In genomic region chr3:46845397-46845859, GRCh38 we compare ENCODE assay signal across 8 cellular contexts. TPM values are rescaled to one million over a fixed set of nuclear protein-coding genes. Genes with fewer than 3 reads are reported as not detected.
DNase-seq lines count a peak whose midpoint lies in the region; ATAC-seq, FAIRE-seq and TF ChIP-seq lines count a peak whose summit lies in the region.

No MANE protein-coding gene starts in this region.

- peak overlapping the region; percentile 61 for H3K4me2 ChIP-seq in HepG2 (ENCODE audit: low read depth, low read length)

- intact Hi-C loops in HepG2 (cut with micrococcal nuclease; ENCODE audit: unreplicated experiment) = no loop called here

- no peaks in the 10 kb centered on the region for H3K36me3 ChIP-seq in HepG2 (replicated peaks in 1 of 2; ENCODE audit: control insufficient read depth in 1 of 2, insufficient read depth in 2 of 2, low read length in 2 of 2)

- no peak for TF ChIP-seq RAD21 in HepG2 (CRISPR knock-in tag; IDR thresholded peaks at IDR 0.05)

- in situ Hi-C loops in Caki2 (cut with HindIII; ENCODE audit: low pct_unique_long_range_greater_than_20kb, low sequenced_read_pairs) = no loop called here
- in situ Hi-C loops in HepG2 (cut with HindIII; ENCODE audit: extremely low pct_ligation_motif_present, low pct_unique_long_range_greater_than_20kb) = no loop called here

- TF ChIP-seq POLR2A in NB4 (IDR thresholded peaks at IDR 0.05; ENCODE audit: extremely low read depth, insufficient read length) = no peak
- TF ChIP-seq POLR2A in HepG2 (IDR thresholded peaks at IDR 0.05; ENCODE audit: insufficient read depth in 1 of 2, low read depth in 2 of 2, low read length in 2 of 2) = no peak

- no peaks in the 10 kb centered on the region for H3K79me2 ChIP-seq in HepG2 (ENCODE audit: insufficient read depth, low read length)

- peak; percentile 4 for DNase-seq in Caki2 (ENCODE audit: low read depth)
- DNase-seq in NB4 (ENCODE audit: low read depth) = peak; percentile 11
- no peak for DNase-seq in HepG2 (ENCODE audit: low spot score)
- DNase-seq in substantia nigra (lab: John Stamatoyannopoulos, UW) = peak in 16 of 49 donors; percentile 42 to 78 (median 62)
- no peak for DNase-seq in GM10248 (ENCODE audit: extremely low spot score)

- ATAC-seq in GM21526 (IDR thresholded peaks at IDR 0.05; ENCODE audit: low FRiP score, unreplicated experiment) = peak; percentile 35
- peak; percentile 47 for ATAC-seq in HepG2
- no peak for ATAC-seq in GM18873 (IDR thresholded peaks at IDR 0.05; ENCODE audit: low FRiP score, unreplicated experiment)

- TF ChIP-seq CTCF in NB4 (IDR thresholded peaks at IDR 0.05; ENCODE audit: low read depth, low read length) (no peak), HepG2 (CRISPR knock-in tag; IDR thresholded peaks at IDR 0.05) (no peak), GM10248 (IDR thresholded peaks at IDR 0.05; ENCODE audit: control extremely low read depth, extremely low read depth, low read depth, missing control alignments) (no peak)

- no peaks in the 10 kb centered on the region for H4K20me1 ChIP-seq in HepG2 (ENCODE audit: insufficient read depth, low read length)

- CTCF ChIA-PET in HepG2 (lab: Yijun Ruan, JAX; ENCODE audit: low intra/inter-chr PET ratio, low total read pairs) (no interaction called here), GM10248 (lab: Yijun Ruan, JAX) (interaction anchor here (0.7 to 2.1 kb wide), 6 partner anchors 9 to 29 kb away, joined by 3 to 7 read pairs (median 3); no protein-coding TSS in a partner anchor)

- peaks cover 17% of the 10 kb centered on the region for H3K4me1 ChIP-seq in HepG2 (ENCODE audit: insufficient read depth, low read length)

- POLR2A ChIA-PET in HepG2 (lab: Yijun Ruan, JAX) = no interaction called here
- POLR2A ChIA-PET in GM10248 (lab: Yijun Ruan, JAX) = no interaction called here

- H3K9me3 ChIP-seq in HepG2 (ENCODE audit: low read length) = peaks cover 14% of the 10 kb centered on the region

- no TSS peak for BruUV-seq in HepG2 (replicated peaks; lab: Mats Ljungman, UMichigan)

- H3K27me3 ChIP-seq in HepG2 (ENCODE audit: control insufficient read depth in 1 of 2, insufficient read depth in 2 of 2, low read length in 2 of 2) = no peaks in the 10 kb centered on the region; a peak in 1 of 5 replicates

- no peak overlapping the region for H3K9ac ChIP-seq in HepG2 (ENCODE audit: insufficient read depth, low read depth, low read length)

- 50% methylated on average over 2 of the region's 23 CpGs for whole genome bisulfite sequencing in HepG2 (ENCODE audit: low lambda C conversion rate)

- H2AFZ ChIP-seq in HepG2 (ENCODE audit: low read length) = no peak overlapping the region

- H3K27ac ChIP-seq in cingulate gyrus (ENCODE audit: low read depth, low read length) = peak overlapping the region; percentile 60
- H3K27ac ChIP-seq in HepG2 (ENCODE audit: extremely low read length, insufficient read depth, low read length) = no peak overlapping the region
- peak overlapping the region; percentile 69 for H3K27ac ChIP-seq in substantia nigra (ENCODE audit: low read depth, low read length, poor library complexity, severe bottlenecking)

- TF ChIP-seq EP300 in HepG2 (IDR thresholded peaks at IDR 0.05; ENCODE audit: low read depth in 2 of 2, low read length in 2 of 2) (no peak), HepG2 (CRISPR knock-in tag; IDR thresholded peaks at IDR 0.05; ENCODE audit: borderline replicate concordance) (no peak)

- H3K4me3 ChIP-seq in NB4 (ENCODE audit: low read depth, low read length) = peak overlapping the region; percentile 42
- peak overlapping the region in 2 of 3 experiments; percentile 9 to 52; a peak in 3 of 6 replicates for H3K4me3 ChIP-seq in HepG2 (replicated peaks in 1 of 3; ENCODE audit: insufficient read depth in 1 of 3, low read depth in 2 of 3, low read length in 3 of 3)

- no peak for FAIRE-seq in HepG2 (lab: Jason Lieb, UNC)

TF ChIP-seq in HepG2, 621 proteins besides CTCF, POLR2A, EP300 and RAD21 (continues in another document):
- TF ChIP-seq ZSCAN21 (CRISPR knock-in tag; IDR thresholded peaks at IDR 0.05; ENCODE audit: borderline replicate concordance) (no peak), SNAPC5 (CRISPR knock-in tag; IDR thresholded peaks at IDR 0.05; ENCODE audit: borderline replicate concordance) (no peak), CCAR2 (optimal IDR thresholded peaks at IDR 0.05; ENCODE audit: low read depth, low read length) (no peak), PLRG1 (conservative IDR thresholded peaks at IDR 0.05) (no peak), GMEB1 (CRISPR knock-in tag; IDR thresholded peaks at IDR 0.05; ENCODE audit: borderline replicate concordance) (no peak), ELF1 (CRISPR knock-in tag; IDR thresholded peaks at IDR 0.05) (no peak), YEATS4 (CRISPR knock-in tag; IDR thresholded peaks at IDR 0.05; ENCODE audit: borderline replicate concordance) (no peak)

RNA-seq across cellular contexts. Expression of gene MYL3, which starts 17.8 kb away (rescaled TPM):
- total RNA-seq in Caki2 (2014; rRNA removed; shearing (Covaris generic); ENCODE audit: low replicate concordance) = not detected in 2 replicates
- total RNA-seq in HepG2 (2016; rRNA removed; fragmentation: Illumina TruSeq; extraction: Trizol) = not detected in 2 replicates
- total RNA-seq in HepG2 (2016; cell fraction: cytosol; rRNA removed; fragmentation: Illumina TruSeq; extraction: Trizol; ENCODE audit: low read depth) = not detected in 2 replicates
- total RNA-seq in HepG2 (2016; cell fraction: insoluble cytoplasmic fraction; rRNA removed; fragmentation: Illumina TruSeq; extraction: Trizol) = not detected in 2 replicates
- not detected in 2 replicates for total RNA-seq in HepG2 (2016; cell fraction: membrane; rRNA removed; fragmentation: Illumina TruSeq; extraction: Trizol)
- total RNA-seq in HepG2 (2016; cell fraction: nucleus; rRNA removed; fragmentation: Illumina TruSeq; extraction: Trizol) = not detected in 2 replicates
- 0.13 TPM in 1 of 2 replicates, not detected in the other for polyA plus RNA-seq in HepG2 (2011; rRNA removed)
- 0.06 TPM in 1 of 2 replicates, not detected in the other for polyA plus RNA-seq in HepG2 (2011; cell fraction: cytosol; rRNA removed)
- polyA plus RNA-seq in HepG2 (2011; cell fraction: nucleus; rRNA removed) = not detected in 2 replicates
- not detected in 2 replicates for polyA plus RNA-seq in HepG2 (2012)
- polyA plus RNA-seq in HepG2 (2016; cell fraction: cytosol; fragmentation: Illumina TruSeq; extraction: Trizol; ENCODE audit: low read depth) = not detected in 2 replicates
- not detected in 2 replicates for polyA plus RNA-seq in HepG2 (2016; cell fraction: insoluble cytoplasmic fraction; fragmentation: Illumina TruSeq; extraction: Trizol; ENCODE audit: low read depth)
- not detected in 2 replicates for polyA plus RNA-seq in HepG2 (2016; cell fraction: membrane; fragmentation: Illumina TruSeq; extraction: Trizol; ENCODE audit: low read depth)
- not detected in 2 replicates for polyA plus RNA-seq in HepG2 (2016; cell fraction: nucleus; fragmentation: Illumina TruSeq; extraction: Trizol; ENCODE audit: insufficient read depth, low read depth)
- polyA minus RNA-seq in HepG2 (2011; rRNA and poly(A)+ RNA removed; ENCODE audit: low replicate concordance) = 0.16 TPM in 1 of 2 replicates, not detected in the other
- polyA minus RNA-seq in HepG2 (2011; cell fraction: cytosol; rRNA and poly(A)+ RNA removed) = not detected in 2 replicates
- polyA minus RNA-seq in HepG2 (2011; cell fraction: nucleus; rRNA and poly(A)+ RNA removed) = not detected in 2 replicates

RNA-seq across cellular contexts. Expression of gene PTH1R, which starts 32.1 kb away (rescaled TPM):
- 3.1 and 3.3 TPM in 2 replicates for total RNA-seq in Caki2 (2014; rRNA removed; shearing (Covaris generic); ENCODE audit: low replicate concordance)
- not detected in 2 replicates for total RNA-seq in HepG2 (2016; rRNA removed; fragmentation: Illumina TruSeq; extraction: Trizol)
- total RNA-seq in HepG2 (2016; cell fraction: cytosol; rRNA removed; fragmentation: Illumina TruSeq; extraction: Trizol; ENCODE audit: low read depth) = not detected in 2 replicates
- total RNA-seq in HepG2 (2016; cell fraction: insoluble cytoplasmic fraction; rRNA removed; fragmentation: Illumina TruSeq; extraction: Trizol) = not detected in 2 replicates
- not detected in 2 replicates for total RNA-seq in HepG2 (2016; cell fraction: membrane; rRNA removed; fragmentation: Illumina TruSeq; extraction: Trizol)
- not detected in 2 replicates for total RNA-seq in HepG2 (2016; cell fraction: nucleus; rRNA removed; fragmentation: Illumina TruSeq; extraction: Trizol)
- not detected in 2 replicates for polyA plus RNA-seq in HepG2 (2011; rRNA removed)
- polyA plus RNA-seq in HepG2 (2011; cell fraction: cytosol; rRNA removed) = not detected in 2 replicates
- 0.10 TPM in 1 of 2 replicates, not detected in the other for polyA plus RNA-seq in HepG2 (2011; cell fraction: nucleus; rRNA removed)
- not detected in 2 replicates for polyA plus RNA-seq in HepG2 (2012)
- polyA plus RNA-seq in HepG2 (2016; cell fraction: cytosol; fragmentation: Illumina TruSeq; extraction: Trizol; ENCODE audit: low read depth) = not detected in 2 replicates
- polyA plus RNA-seq in HepG2 (2016; cell fraction: insoluble cytoplasmic fraction; fragmentation: Illumina TruSeq; extraction: Trizol; ENCODE audit: low read depth) = not detected in 2 replicates
- not detected in 2 replicates for polyA plus RNA-seq in HepG2 (2016; cell fraction: membrane; fragmentation: Illumina TruSeq; extraction: Trizol; ENCODE audit: low read depth)
- not detected in 2 replicates for polyA plus RNA-seq in HepG2 (2016; cell fraction: nucleus; fragmentation: Illumina TruSeq; extraction: Trizol; ENCODE audit: insufficient read depth, low read depth)
- polyA minus RNA-seq in HepG2 (2011; rRNA and poly(A)+ RNA removed; ENCODE audit: low replicate concordance) = not detected in 2 replicates
- not detected in 2 replicates for polyA minus RNA-seq in HepG2 (2011; cell fraction: cytosol; rRNA and poly(A)+ RNA removed)
- not detected in 2 replicates for polyA minus RNA-seq in HepG2 (2011; cell fraction: nucleus; rRNA and poly(A)+ RNA removed)

Comparison
In these comparisons a context has a peak if more than half of its experiments do, and no peak if none do; other contexts are left out.
1. DNase-seq: peak in Caki2 (single experiment) and NB4 (single experiment); none in HepG2 (single experiment) and GM10248 (single experiment).